9 cellular contexts compared by ENCODE assay signal in the genomic region with DNA sequence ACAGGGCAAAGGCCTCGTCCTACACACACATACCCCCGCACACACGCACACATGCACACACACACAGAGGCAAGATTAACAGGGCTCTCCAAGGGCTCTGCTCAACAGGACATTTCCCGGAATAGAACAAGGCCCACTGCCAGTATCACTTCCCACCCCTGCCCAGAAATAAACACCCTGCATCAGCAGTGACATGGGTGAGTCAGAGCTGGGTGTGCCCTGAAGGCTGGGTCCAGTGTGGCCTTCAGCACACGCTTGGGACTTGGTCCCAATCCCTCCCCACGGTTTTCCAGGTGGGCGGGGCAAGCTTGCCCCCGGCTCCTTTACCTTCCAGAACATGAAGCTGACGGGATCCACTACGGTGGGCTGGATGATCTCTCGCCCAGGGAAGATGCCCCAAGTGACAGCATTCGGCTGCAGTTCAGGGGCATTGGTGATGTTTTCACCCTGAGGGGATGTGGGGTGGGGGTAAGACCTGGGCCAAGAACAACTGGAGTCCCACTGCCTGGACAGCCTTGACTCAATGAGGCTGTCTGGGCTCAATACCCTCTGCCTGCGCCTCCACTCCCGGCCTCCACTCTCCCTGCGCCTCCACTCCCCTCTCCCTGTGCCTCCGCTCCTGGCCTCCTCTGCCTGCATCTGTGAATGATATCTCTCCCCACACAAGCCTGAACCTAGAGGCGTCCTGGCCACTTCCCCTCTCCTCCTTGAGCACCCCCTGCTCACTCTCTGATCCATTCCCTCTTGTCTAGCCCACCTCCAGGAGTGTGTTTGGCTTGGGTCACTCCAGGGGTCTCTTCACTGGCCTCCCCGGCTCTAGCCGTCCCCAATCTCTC. TPM values are rescaled to one million over a fixed set of nuclear protein-coding genes. Genes with fewer than 3 reads are reported as not detected.
A peak's percentile ranks its signal among the peaks of the same experiment; 100 is the strongest.
DNase-seq lines count a peak whose midpoint lies in the region; TF ChIP-seq lines count a peak whose summit lies in the region.
"Had no signal": no experiment of that assay in that cellular context is flagged by ENCODE, and none has a peak within 500 bp of the region (broad histone marks: within the 10 kb centered on the region; RNA-seq: fewer than 3 reads in every experiment).

No MANE protein-coding gene starts in this region.

- H3K23ac ChIP-seq in H9 (ENCODE audit: insufficient read length, low read depth, low read length) = no peak overlapping the region

- H3K27ac ChIP-seq in H9 (ENCODE audit: insufficient read length, low read depth, low read length) (no peak overlapping the region), ascending aorta (peak overlapping the region; percentile 88 to 91), smooth muscle cell (ENCODE audit: low read depth) (peak overlapping the region; percentile 71)

- H4K20me1 ChIP-seq in H9 (ENCODE audit: control insufficient read depth, insufficient read depth, insufficient read length) (no peaks in the 10 kb centered on the region), smooth muscle cell (ENCODE audit: low read depth) (no peaks in the 10 kb centered on the region)

- no peaks in the 10 kb centered on the region for H3K79me2 ChIP-seq in H9 (ENCODE audit: insufficient read depth, low read length)
- H3K79me2 ChIP-seq in smooth muscle cell (ENCODE audit: low read depth) = no peaks in the 10 kb centered on the region

- WGBS in H9 (ENCODE audit: extremely low coverage, insufficient read length, low lambda C conversion rate) = no CpG with 5 or more reads among the region's 19 CpGs
- WGBS in smooth muscle cell (ENCODE audit: low lambda C conversion rate) = 62% methylated on average over 19 of the region's 19 CpGs

- H3K14ac ChIP-seq in H9 (ENCODE audit: insufficient read depth, low read length) = no peak overlapping the region

- H3K4me1 Mint-ChIP-seq in H9 = peaks cover 16 to 21% of the 10 kb centered on the region in 2 experiments

- H2AFZ ChIP-seq in H9 (ENCODE audit: low read length) (no peak overlapping the region), smooth muscle cell (ENCODE audit: low read depth) (no peak overlapping the region)

- DNase-seq in H9 = no peak
- DNase-seq in ascending aorta (ENCODE audit: low spot score in 2 of 2) = peak; percentile 89 to 98
- peak; percentile 98 for DNase-seq in hepatic stellate cell (ENCODE audit: low spot score)
- peak; percentile 27 for DNase-seq in smooth muscle cell (lab: John Stamatoyannopoulos, UW; ENCODE audit: unreplicated experiment)
- no peak for DNase-seq in foreskin melanocyte
- no peak for DNase-seq in NCI-H2171 treated with DMSO at 0.1 percent for 48 hours (lab: John Stamatoyannopoulos, UW)
- no peak for DNase-seq in NCI-H2029 treated with DMSO at 0.1 percent for 48 hours (lab: John Stamatoyannopoulos, UW)
- DNase-seq in cortex of kidney (lab: John Stamatoyannopoulos, UW) = no peak

- H3K27me3 Mint-ChIP-seq in H9 (ENCODE audit: low read depth) = no peaks in the 10 kb centered on the region

- no peak overlapping the region for H4K91ac ChIP-seq in H9 (ENCODE audit: insufficient read length, low read depth, low read length)

- H2AK5ac ChIP-seq in H9 (ENCODE audit: insufficient read length, low read length) = no peak overlapping the region

- H3K4me1 ChIP-seq in H9 (ENCODE audit: insufficient read depth, low read length) = peaks cover 3% of the 10 kb centered on the region; the same call in 1 of the 2 replicates
- peaks cover 26 to 51% of the 10 kb centered on the region in 2 donors for H3K4me1 ChIP-seq in ascending aorta
- peaks cover 10% of the 10 kb centered on the region for H3K4me1 ChIP-seq in smooth muscle cell (ENCODE audit: low read depth)

- no peak overlapping the region for H3K4me3 Mint-ChIP-seq in H9

- H3T11ph ChIP-seq in H9 (ENCODE audit: low read length) = no peak overlapping the region

- H3K9ac ChIP-seq in H9 (ENCODE audit: extremely low read depth, insufficient read length, low read length) (no peak overlapping the region), smooth muscle cell (ENCODE audit: low read depth) (peak overlapping the region; percentile 43)

- H2BK15ac ChIP-seq in H9 (ENCODE audit: low read depth, low read length) = no peak overlapping the region

- peaks cover 12 to 38% (median 36%) of the 10 kb centered on the region in 3 experiments; a peak in 6 of 7 replicates for H3K36me3 Mint-ChIP-seq in H9 (ENCODE audit: insufficient read depth in 1 of 3, low read depth in 3 of 3)

- H3K4me3 ChIP-seq in ascending aorta = peak overlapping the region in 1 of 2 donors; percentile 23
- no peak overlapping the region for H3K4me3 ChIP-seq in smooth muscle cell

- no peak overlapping the region for H3K18ac ChIP-seq in H9 (ENCODE audit: insufficient read length, low read depth, low read length)

- TF ChIP-seq CTCF in H9 (conservative IDR thresholded peaks at IDR 0.05) (no peak), ascending aorta (IDR thresholded peaks at IDR 0.05) (no peak), smooth muscle cell (IDR thresholded peaks at IDR 0.05; ENCODE audit: borderline replicate concordance, insufficient read depth, poor library complexity, severe bottlenecking) (no peak)

- no peaks in the 10 kb centered on the region for H3K79me1 ChIP-seq in H9 (ENCODE audit: insufficient read depth, low read depth, low read length, poor library complexity, severe bottlenecking)

- no peak overlapping the region for H2BK20ac ChIP-seq in H9 (ENCODE audit: low read depth, low read length, poor library complexity, severe bottlenecking)

- peak overlapping the region in 2 of 3 experiments; percentile 38 to 61; a peak in 2 of 7 replicates for H3K27ac Mint-ChIP-seq in H9

- H3K4me2 ChIP-seq in H9 (ENCODE audit: insufficient read depth, insufficient read length, low read length) (no peak overlapping the region), smooth muscle cell (peak overlapping the region; percentile 48)

- no peak overlapping the region for H2BK12ac ChIP-seq in H9 (ENCODE audit: insufficient read length, low read depth, low read length)

- H3K9me3 ChIP-seq in H9 (ENCODE audit: control insufficient read depth, low read depth, low read length) (no peaks in the 10 kb centered on the region), ascending aorta (no peaks in the 10 kb centered on the region), smooth muscle cell (replicated peaks; ENCODE audit: low read depth) (no peaks in the 10 kb centered on the region)

- H3K27me3 ChIP-seq in H9 (ENCODE audit: insufficient read depth, low read length) = no peaks in the 10 kb centered on the region
- no peaks in the 10 kb centered on the region for H3K27me3 ChIP-seq in ascending aorta
- H3K27me3 ChIP-seq in smooth muscle cell (ENCODE audit: low read depth) = no peaks in the 10 kb centered on the region

- no peaks in the 10 kb centered on the region for H3F3A ChIP-seq in smooth muscle cell (ENCODE audit: low read depth)

- no peak overlapping the region for H4K5ac ChIP-seq in H9 (ENCODE audit: insufficient read length, low read depth, low read length)

- no peaks in the 10 kb centered on the region for H3K9me3 Mint-ChIP-seq in H9

- intact Hi-C loops in ascending aorta (cut with DNase I) = loop anchor here (1.0 to 5.0 kb wide), 3 partner anchors 12 to 109 kb away; a partner anchor contains a TSS

- H3K4ac ChIP-seq in H9 (ENCODE audit: low read depth, low read length) = no peak overlapping the region

- peaks cover 28 to 35% of the 10 kb centered on the region in 2 donors for H3K36me3 ChIP-seq in ascending aorta
- no peaks in the 10 kb centered on the region for H3K36me3 ChIP-seq in smooth muscle cell (ENCODE audit: low read depth)

- no peak overlapping the region for H2BK120ac ChIP-seq in H9 (ENCODE audit: low read depth, low read length, poor library complexity, severe bottlenecking)

- no peaks in the 10 kb centered on the region for H3K23me2 ChIP-seq in H9 (ENCODE audit: insufficient read length, low read depth, low read length, poor library complexity, severe bottlenecking)

- H3K56ac ChIP-seq in H9 (ENCODE audit: insufficient read length, low read depth, low read length) = no peak overlapping the region

- no peak overlapping the region for H4K8ac ChIP-seq in H9 (replicated peaks; ENCODE audit: insufficient read length, low read depth, low read length)

- no peak overlapping the region for H2BK5ac ChIP-seq in H9 (ENCODE audit: insufficient read length, low read length)

RNA-seq across cellular contexts. Expression of a gene that starts 14.7 kb away (rescaled TPM):
- total RNA-seq in H9 (2021) = 18.2 and 18.4 TPM in 2 replicates
- total RNA-seq in ascending aorta = 48.4 TPM
- 12.1 and 15.2 TPM in 2 replicates for total RNA-seq in smooth muscle cell
- 6.1 and 8.3 TPM in 2 replicates for polyA plus RNA-seq in smooth muscle cell

RNA-seq across cellular contexts. Expression of a gene that starts 14.9 kb away (rescaled TPM):
- total RNA-seq in H9 (2021) = 20.5 and 20.7 TPM in 2 replicates
- 18.6 TPM for total RNA-seq in ascending aorta
- total RNA-seq in smooth muscle cell = 8.4 and 13.6 TPM in 2 replicates
- 9.9 and 14.8 TPM in 2 replicates for polyA plus RNA-seq in smooth muscle cell

RNA-seq across cellular contexts. Expression of a gene that starts 29.1 kb away (rescaled TPM):
- total RNA-seq in H9 (2021) (0.39 TPM in 1 of 2 replicates, not detected in the other), ascending aorta (not detected), smooth muscle cell (not detected in 2 replicates)
- 0.70 TPM in 1 of 2 replicates, not detected in the other for polyA plus RNA-seq in smooth muscle cell
- polyA plus RNA-seq: keratinocyte had no signal

RNA-seq across cellular contexts. Expression of a gene that starts 55.2 kb away (rescaled TPM):
- 58.8 and 60.9 TPM in 2 replicates for total RNA-seq in H9 (2021)
- 95.6 TPM for total RNA-seq in ascending aorta
- 30.9 and 32.0 TPM in 2 replicates for total RNA-seq in smooth muscle cell
- 67.8 and 76.8 TPM in 2 replicates for polyA plus RNA-seq in smooth muscle cell

RNA-seq across cellular contexts. Expression of a gene that starts 56.5 kb away (rescaled TPM):
- total RNA-seq in H9 (2021) = not detected in 2 replicates
- total RNA-seq in ascending aorta = not detected
- total RNA-seq in smooth muscle cell = not detected in 2 replicates
- 0.48 and 1.4 TPM in 2 replicates for polyA plus RNA-seq in smooth muscle cell
- polyA plus RNA-seq: keratinocyte had no signal

Comparison
In these comparisons a context has a peak if more than half of its experiments do, and no peak if none do; other contexts are left out.
1. DNase-seq: peak in ascending aorta (2 of 2), hepatic stellate cell (single experiment) and smooth muscle cell (single experiment); none in H9 (single experiment), foreskin melanocyte (single experiment), NCI-H2171 treated with DMSO at 0.1 percent for 48 hours (single experiment), NCI-H2029 treated with DMSO at 0.1 percent for 48 hours (single experiment) and cortex of kidney (single experiment).